38 cellular contexts compared by ENCODE assay signal in the genomic region with DNA sequence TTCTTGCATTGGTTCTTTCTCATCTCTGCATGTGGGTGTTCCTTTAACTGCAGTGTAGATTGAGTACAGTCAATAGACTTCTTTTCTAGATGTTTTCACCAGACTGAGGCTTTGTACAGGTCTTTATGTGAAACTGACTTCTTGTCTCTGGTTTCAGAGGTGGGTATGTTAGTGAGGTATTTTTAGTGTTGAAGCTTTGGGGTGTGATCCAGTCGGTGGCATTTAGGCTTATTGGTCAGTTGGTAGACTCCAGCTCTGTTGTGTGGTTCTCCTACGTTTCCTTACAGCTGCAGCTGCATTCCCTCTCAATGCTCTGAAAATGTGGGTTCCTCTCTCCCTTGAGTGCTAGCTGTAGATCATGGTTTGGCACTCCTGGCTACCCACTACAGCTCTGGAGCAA. TPM values are rescaled to one million over a fixed set of nuclear protein-coding genes. Genes with fewer than 3 reads are reported as not detected.
"Had no signal": no experiment of that assay in that cellular context is flagged by ENCODE, and none has a peak within 500 bp of the region (broad histone marks: within the 10 kb centered on the region; RNA-seq: fewer than 3 reads in every experiment).

No MANE protein-coding gene starts in this region.

- H3K36me3 ChIP-seq: MG63 had no signal

- H3K27me3 ChIP-seq: MG63 had no signal

- H3K4me3 ChIP-seq: MG63 had no signal

- DNase-seq: Karpas-422, Kasumi-1, MG63, MV-4-11, NCI-H1048, NCI-H1092, NCI-H1092 treated with DMSO at 0.1 percent for 48 hours, NCI-H1105, NCI-H1105 treated with DMSO at 0.1 percent for 48 hours, NCI-H1417, NCI-H1417 treated with DMSO at 0.1 percent for 48 hours, NCI-H1436, NCI-H1436 treated with DMSO at 0.1 percent for 48 hours, NCI-H146, NCI-H1694, NCI-H1694 treated with DMSO at 0.1 percent for 48 hours, NCI-H187, NCI-H187 treated with DMSO at 0.1 percent for 48 hours, NCI-H1930, NCI-H2029, NCI-H2029 treated with DMSO at 0.1 percent for 48 hours, NCI-H2081, NCI-H2081 treated with DMSO at 0.1 percent for 48 hours, NCI-H2107, NCI-H2171, NCI-H2171 treated with DMSO at 0.1 percent for 48 hours, NCI-H2227 treated with DMSO at 0.1 percent for 48 hours, NCI-H226, NCI-H345, NCI-H446, NCI-H446 treated with DMSO at 0.1 percent for 48 hours, NCI-H510A, NCI-H510A treated with DMSO at 0.1 percent for 48 hours, NCI-H524 had no signal

- H3K9me3 ChIP-seq: MG63 had no signal

RNA-seq across cellular contexts. Expression of a gene that starts 21.3 kb away (rescaled TPM):
- total RNA-seq: LHCN-M2, M059J, MCF 10A, NCI-H460 had no signal

RNA-seq across cellular contexts. Expression of a gene that starts 52.4 kb away (rescaled TPM):
- total RNA-seq: MCF 10A, NCI-H460 had no signal

RNA-seq across cellular contexts. Expression of a gene that starts 57.7 kb away (rescaled TPM):
- total RNA-seq: M059J, MCF 10A, NCI-H460 had no signal
